6 cellular contexts compared by ENCODE assay signal in the genomic region with DNA sequence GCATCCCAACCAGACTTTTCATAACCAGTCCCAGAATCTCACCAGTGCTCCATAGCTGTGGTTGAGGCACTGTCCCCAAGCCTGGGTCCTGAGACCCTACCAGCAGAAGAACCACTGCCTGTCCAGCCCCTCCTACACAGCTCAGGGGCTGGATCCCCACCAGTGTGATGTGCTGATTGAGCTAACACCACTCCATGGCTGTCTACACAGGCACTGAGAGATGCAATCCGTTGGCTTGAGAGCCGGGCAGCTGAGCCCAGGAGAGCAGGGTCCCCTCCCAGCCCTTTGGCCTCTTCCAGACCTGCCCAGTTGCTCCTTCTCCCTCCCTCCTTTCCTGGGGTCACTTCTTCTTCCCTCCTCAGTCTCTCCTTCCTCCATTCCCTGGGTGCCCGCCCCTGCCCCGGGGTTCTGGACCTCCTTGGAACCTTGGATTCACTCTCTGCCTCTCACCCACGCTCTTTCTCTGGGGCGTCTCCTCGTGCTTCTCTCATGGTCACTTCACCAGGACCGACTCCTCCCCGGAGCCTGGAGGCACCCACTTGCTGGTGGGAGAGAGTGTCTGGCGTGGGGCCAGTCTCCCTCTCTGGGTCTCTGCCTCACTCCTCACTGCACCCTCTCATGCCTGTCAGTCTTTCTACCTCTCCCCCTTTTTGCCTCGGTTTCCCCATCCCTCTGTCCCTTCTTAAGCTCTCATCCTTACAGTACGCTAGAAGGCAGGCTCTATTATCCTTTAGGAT. TPM values are rescaled to one million over a fixed set of nuclear protein-coding genes. Genes with fewer than 3 reads are reported as not detected.
DNase-seq lines count a peak whose midpoint lies in the region; TF ChIP-seq lines count a peak whose summit lies in the region.

No MANE protein-coding gene starts in this region.

- no peaks in the 10 kb centered on the region for H3K9me3 ChIP-seq in spleen

- H3K27me3 ChIP-seq in spleen (replicated peaks in 1 of 7) = no peaks in the 10 kb centered on the region

- H3K36me3 ChIP-seq in spleen = peaks cover 0 to 33% (median 17%) of the 10 kb centered on the region in 6 donors

- H3K27ac ChIP-seq in spleen = peak overlapping the region; percentile 65 to 96 (median 85)

- WGBS in spleen, 5 donors = 56 to 70% (median 59%) methylated on average over 12 of the region's 12 CpGs

- no peak for TF ChIP-seq CTCF in fibroblast of pulmonary artery (IDR thresholded peaks at IDR 0.05; ENCODE audit: low read length, missing control alignments)
- no peak for TF ChIP-seq CTCF in spleen (IDR thresholded peaks at IDR 0.05 in 8 of 11, conservative IDR thresholded peaks at IDR 0.05 in 3 of 11)

- intact Hi-C loops in spleen (cut with DNase I; ENCODE audit: low total_unique reads) = no loop called here

- peaks cover 23 to 69% (median 56%) of the 10 kb centered on the region in 6 donors for H3K4me1 ChIP-seq in spleen

- no peak for TF ChIP-seq POLR2A in spleen (IDR thresholded peaks at IDR 0.05)

- H3K4me3 ChIP-seq in fibroblast of pulmonary artery (replicated peaks; ENCODE audit: low read depth, low read length) (peak overlapping the region; percentile 25), spleen (peak overlapping the region in 4 of 8 donors; percentile 82 to 99 (median 90))

- peak; percentile 26 for DNase-seq in NCI-H1436 (lab: John Stamatoyannopoulos, UW)
- DNase-seq in NCI-H1436 treated with DMSO at 0.1 percent for 48 hours (lab: John Stamatoyannopoulos, UW) = no peak
- DNase-seq in fibroblast of pulmonary artery (ENCODE audit: low read depth) = no peak
- DNase-seq in spleen = peak; percentile 88
- no peak for DNase-seq in HPDE6-E6E7 (ENCODE audit: extremely low spot score)
- no peak for DNase-seq in NCI-H2171 (lab: John Stamatoyannopoulos, UW)

RNA-seq across cellular contexts. Expression of a gene that starts 0.7 kb away (rescaled TPM):
- total RNA-seq in spleen = 100 to 1,000 TPM in 2 of 7 donors, 10 to 100 TPM in 5; 64.7 to 125 (median 77.4) TPM
- 10 to 100 TPM; 52.4 to 70.6 (median 60.7) TPM for polyA plus RNA-seq in spleen

RNA-seq across cellular contexts. Expression of a gene that starts 25.3 kb away (rescaled TPM):
- over 10,000 TPM; 10,088 to 24,490 (median 13,598) TPM for total RNA-seq in spleen
- 100 to 1,000 TPM; 111 to 793 (median 171) TPM for polyA plus RNA-seq in spleen

RNA-seq across cellular contexts. Expression of a gene that starts 34.0 kb away (rescaled TPM):
- total RNA-seq in spleen = 100 to 1,000 TPM in 2 of 7 donors, 10 to 100 TPM in 5; 81.6 to 137 (median 95.8) TPM
- polyA plus RNA-seq in spleen = 10 to 100 TPM; 20.6 to 57.0 (median 27.6) TPM

RNA-seq across cellular contexts. Expression of a gene that starts 46.1 kb away (rescaled TPM):
- 10 to 100 TPM; 20.9 to 68.8 (median 34.4) TPM for total RNA-seq in spleen
- polyA plus RNA-seq in spleen = 10 to 100 TPM; 32.6 to 49.5 (median 42.5) TPM

RNA-seq across cellular contexts. Expression of a gene that starts 48.2 kb away (rescaled TPM):
- 10 to 100 TPM; 34.5 to 59.0 (median 48.4) TPM for total RNA-seq in spleen
- polyA plus RNA-seq in spleen = 10 to 100 TPM; 43.0 to 66.1 (median 50.1) TPM

Comparison
In these comparisons a context has a peak if more than half of its experiments do, and no peak if none do; other contexts are left out.
1. DNase-seq: peak in NCI-H1436 (single experiment) and spleen (single experiment); none in NCI-H1436 treated with DMSO at 0.1 percent for 48 hours (single experiment), fibroblast of pulmonary artery (single experiment), HPDE6-E6E7 (single experiment) and NCI-H2171 (single experiment).